Comparison of ENCODE assay signal across 8 cellular contexts in genomic region chr13:38582133-38582532, GRCh38.
A peak's percentile ranks its signal among the peaks of the same experiment; 100 is the strongest.
DNase-seq lines count a peak whose midpoint lies in the region; ATAC-seq and TF ChIP-seq lines count a peak whose summit lies in the region.

No MANE protein-coding gene starts in this region.

- TF ChIP-seq CTCF in BE2C (IDR thresholded peaks at IDR 0.05; ENCODE audit: low read depth, low read length), result peak; percentile 68
- TF ChIP-seq CTCF in Panc1 (IDR thresholded peaks at IDR 0.05), result peak; percentile 54; the same call in 1 of the 2 replicates

- no peak overlapping the region for H3K4me3 ChIP-seq in BE2C (ENCODE audit: low read depth, low read length)
- no peak overlapping the region for H3K4me3 ChIP-seq in Panc1 (ENCODE audit: low read depth in 2 of 2, low read length in 2 of 2)

- POLR2A ChIA-PET in Panc1 (lab: Charles Lee), result no interaction called here

- in situ Hi-C loops in Panc1 (cut with HindIII; ENCODE audit: low pct_unique_long_range_greater_than_20kb, low sequenced_read_pairs), result no loop called here

- no peaks in the 10 kb centered on the region for H3K9me3 ChIP-seq in BE2C
- no peaks in the 10 kb centered on the region for H3K9me3 ChIP-seq in Panc1 (ENCODE audit: control insufficient read depth, insufficient read depth, low read depth, low read length)

- DNase-seq in BE2C, result peak; percentile 30
- peak; percentile 38 for DNase-seq in HT1080 (ENCODE audit: low read depth)
- DNase-seq in Panc1 (ENCODE audit: low read depth, low spot score), result peak; percentile 5
- peak; percentile 10 for DNase-seq in non-pigmented ciliary epithelial cell (ENCODE audit: low read depth)
- DNase-seq in stimulated activated naive CD4-positive, alpha-beta T cell treated with Interleukin-2 at 50 U/mL for 16 hours (lab: John Stamatoyannopoulos, UW), result no peak

- H3K27ac ChIP-seq in Panc1 (ENCODE audit: low read length), result no peak overlapping the region

- CTCF ChIA-PET in Panc1 (lab: Charles Lee), result no interaction called here

- ATAC-seq in GM18520 (IDR thresholded peaks at IDR 0.05; ENCODE audit: unreplicated experiment) (peak; percentile 52), Panc1 (peak; percentile 85), esophagus mucosa (peak; percentile 49), GM21825 (IDR thresholded peaks at IDR 0.05; ENCODE audit: unreplicated experiment) (no peak)

- H3K27me3 ChIP-seq in BE2C, result no peaks in the 10 kb centered on the region; the same call in 1 of the 2 replicates
- H3K27me3 ChIP-seq in Panc1 (ENCODE audit: control insufficient read depth, insufficient read depth, low read length), result no peaks in the 10 kb centered on the region

- no TSS peak for BruUV-seq in Panc1 (replicated peaks; lab: Mats Ljungman, UMichigan)

- intact Hi-C loops in Panc1 (cut with micrococcal nuclease; ENCODE audit: unreplicated experiment), result loop anchor here (10.0 kb wide), 1 partner anchor 1507 kb away; no protein-coding TSS in a partner anchor

- no peaks in the 10 kb centered on the region for H3K36me3 ChIP-seq in BE2C
- no peaks in the 10 kb centered on the region for H3K36me3 ChIP-seq in Panc1 (ENCODE audit: control insufficient read depth, insufficient read depth, low read length)

- H3K4me1 ChIP-seq in BE2C (no peaks in the 10 kb centered on the region), Panc1 (ENCODE audit: control insufficient read depth, insufficient read depth, low read length) (no peaks in the 10 kb centered on the region)
